Comparison of ENCODE assay signal across 19 cellular contexts in the genomic region with DNA sequence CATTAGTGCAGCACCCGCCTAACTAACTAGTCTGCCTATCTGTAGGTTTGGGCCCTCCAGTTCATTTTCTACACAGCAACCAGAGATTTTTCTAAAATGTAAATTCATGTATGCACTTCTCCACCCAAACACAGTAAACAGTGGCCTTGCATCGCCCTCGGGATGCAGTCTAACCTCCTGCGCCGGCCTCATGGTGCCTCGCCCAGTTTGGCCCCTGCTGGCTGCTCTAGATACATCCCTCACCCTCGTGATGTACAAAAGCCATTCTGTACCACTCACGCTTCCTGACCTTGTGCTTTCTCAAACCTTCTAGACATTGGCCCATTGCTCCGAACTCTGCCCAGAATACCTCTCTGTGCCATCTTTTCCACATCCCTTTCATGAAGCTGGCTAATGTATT. TPM values are rescaled to one million over a fixed set of nuclear protein-coding genes. Genes with fewer than 3 reads are reported as not detected.
DNase-seq lines count a peak whose midpoint lies in the region; ATAC-seq, FAIRE-seq and TF ChIP-seq lines count a peak whose summit lies in the region.
"Had no signal": no experiment of that assay in that cellular context is flagged by ENCODE, and none has a peak within 500 bp of the region (broad histone marks: within the 10 kb centered on the region; RNA-seq: fewer than 3 reads in every experiment).

No MANE protein-coding gene starts in this region.

- no peaks in the 10 kb centered on the region for H3K9me3 ChIP-seq in RWPE2 (ENCODE audit: severe bottlenecking)
- H3K9me3 ChIP-seq in K562 (replicated peaks; ENCODE audit: control insufficient read depth, insufficient read depth, low read depth, low read length), result no peaks in the 10 kb centered on the region
- H3K9me3 ChIP-seq: HAP-1 had no signal

- TF ChIP-seq RAD21 in K562 (CRISPR knock-in tag; conservative IDR thresholded peaks at IDR 0.05 in 1 of 2, IDR thresholded peaks at IDR 0.05 in 1 of 2), result no peak

- H3K79me2 ChIP-seq in K562 (ENCODE audit: control insufficient read depth, insufficient read depth, low read length), result no peaks in the 10 kb centered on the region

- TF ChIP-seq CTCF in RWPE2 (IDR thresholded peaks at IDR 0.05; ENCODE audit: poor library complexity, severe bottlenecking) (no peak), K562 (IDR thresholded peaks at IDR 0.05 in 2 of 3, conservative IDR thresholded peaks at IDR 0.05 in 1 of 3; ENCODE audit: insufficient read depth in 2 of 3, low read depth in 1 of 3, low read length in 3 of 3) (no peak), endothelial cell (IDR thresholded peaks at IDR 0.05; ENCODE audit: unreplicated experiment) (no peak)

- H3K27ac ChIP-seq in RWPE2 (ENCODE audit: poor library complexity, severe bottlenecking) (no peak overlapping the region), K562 (ENCODE audit: extremely low read depth, low read depth, low read length) (no peak overlapping the region)
- H3K27ac ChIP-seq: GM23248 had no signal

- intact Hi-C loops in K562 (cut with micrococcal nuclease), result no loop called here

- no peak overlapping the region for H3K27ac Mint-ChIP-seq in endothelial cell (ENCODE audit: unreplicated experiment)
- H3K27ac Mint-ChIP-seq: CD4-positive, alpha-beta memory T cell; HFFc6 had no signal

- no peak for FAIRE-seq in K562 (lab: Jason Lieb, UNC)
- FAIRE-seq: GM12891, GM18507, H54 had no signal

- H3K4me3 Mint-ChIP-seq in endothelial cell (ENCODE audit: unreplicated experiment), result peak overlapping the region; percentile 1
- H3K4me3 Mint-ChIP-seq: CD4-positive, alpha-beta memory T cell; HFFc6 had no signal

- TF ChIP-seq EP300 in K562 (IDR thresholded peaks at IDR 0.05; ENCODE audit: low read length), result no peak

- no peak for ATAC-seq in RWPE2 (ENCODE audit: low read depth)
- peak; percentile 27; the same call in 1 of the 3 replicates for ATAC-seq in K562
- ATAC-seq in HG03378 (IDR thresholded peaks at IDR 0.05; ENCODE audit: unreplicated experiment), result no peak

- no peak overlapping the region for H2AFZ ChIP-seq in K562 (ENCODE audit: low read depth, low read length)
- H2AFZ ChIP-seq: GM23248 had no signal

- H3K36me3 ChIP-seq in RWPE2 (ENCODE audit: low read depth) (peaks cover 24% of the 10 kb centered on the region), K562 (ENCODE audit: control insufficient read depth, insufficient read depth, low read length) (peaks cover 13% of the 10 kb centered on the region; the same call in 2 of the 3 replicates)
- H3K36me3 ChIP-seq: HAP-1 had no signal

- H4K20me1 ChIP-seq in K562 (replicated peaks; ENCODE audit: control insufficient read depth, insufficient read depth, low read length), result no peaks in the 10 kb centered on the region

- H3K4me1 ChIP-seq in RWPE2 (ENCODE audit: insufficient read depth, poor library complexity, severe bottlenecking), result no peaks in the 10 kb centered on the region
- peaks cover 27 to 40% of the 10 kb centered on the region in 2 experiments for H3K4me1 ChIP-seq in K562 (replicated peaks in 1 of 2; ENCODE audit: control insufficient read depth in 2 of 2, insufficient read depth in 2 of 2, low read length in 2 of 2)

- no TSS peak for BruUV-seq in K562 (replicated peaks; lab: Mats Ljungman, UMichigan)

- WGBS in K562 (ENCODE audit: insufficient coverage, low coverage, missing lambda C conversion rate), result 73% methylated on average over 9 of the region's 9 CpGs

- TF ChIP-seq POLR2A in K562 (conservative IDR thresholded peaks at IDR 0.05), result no peak

- H3K9ac ChIP-seq in K562 (ENCODE audit: insufficient read depth in 1 of 2, low read depth in 2 of 2, low read length in 2 of 2), result no peak overlapping the region
- H3K9ac ChIP-seq: GM23248 had no signal

- no peak overlapping the region for H3K4me2 ChIP-seq in K562 (ENCODE audit: insufficient read depth, low read length)

- H3K27me3 ChIP-seq in RWPE2 (ENCODE audit: insufficient read depth, poor library complexity, severe bottlenecking) (no peaks in the 10 kb centered on the region), K562 (ENCODE audit: control insufficient read depth in 2 of 2, insufficient read depth in 2 of 2, low read length in 2 of 2) (no peaks in the 10 kb centered on the region)

- POLR2A ChIA-PET in K562 (lab: Yijun Ruan, JAX), result no interaction called here

- in situ Hi-C loops in K562 (cut with MboI), result no loop called here

- DNase-seq in RWPE2 (ENCODE audit: low spot score) (peak; percentile 56), K562 (ENCODE audit: extremely low read depth in 1 of 4, low spot score in 3 of 4) (peak; percentile 16 to 32 (median 24)), endothelial cell (ENCODE audit: low spot score) (no peak), hepatic stellate cell (ENCODE audit: low spot score) (no peak), H4 (ENCODE audit: low spot score) (no peak)
- DNase-seq: C1 segment of cervical spinal cord; Calu3; CD4-positive, alpha-beta memory T cell; COR-L47; DMS53; DMS79 treated with DMSO at 0.1 percent for 48 hours; GF-D8; GM23248; HFFc6 had no signal

- H3K4me3 ChIP-seq in RWPE2 (ENCODE audit: severe bottlenecking), result no peak overlapping the region
- H3K4me3 ChIP-seq in K562, result no peak overlapping the region
- H3K4me3 ChIP-seq: GM23248, HAP-1 had no signal

- no peaks in the 10 kb centered on the region for H3K9me3 Mint-ChIP-seq in endothelial cell (ENCODE audit: unreplicated experiment)
- H3K9me3 Mint-ChIP-seq: CD4-positive, alpha-beta memory T cell; HFFc6 had no signal

- peaks cover 4% of the 10 kb centered on the region for H3K9me1 ChIP-seq in K562 (ENCODE audit: control insufficient read depth, insufficient read depth, low read length)

- peaks cover 14% of the 10 kb centered on the region for H3K36me3 Mint-ChIP-seq in endothelial cell (ENCODE audit: low read depth, unreplicated experiment)

- CTCF ChIA-PET in K562 (lab: Yijun Ruan, JAX; ENCODE audit: low intra/inter-chr PET ratio), result no interaction called here

- H3K27me3 Mint-ChIP-seq in endothelial cell (ENCODE audit: unreplicated experiment), result no peaks in the 10 kb centered on the region
- H3K27me3 Mint-ChIP-seq: CD4-positive, alpha-beta memory T cell had no signal

- no peaks in the 10 kb centered on the region for H3K4me1 Mint-ChIP-seq in endothelial cell (ENCODE audit: unreplicated experiment)
- H3K4me1 Mint-ChIP-seq: CD4-positive, alpha-beta memory T cell had no signal

TF ChIP-seq in K562, 482 proteins besides CTCF, POLR2A, EP300 and RAD21:
- TF ChIP-seq, protein P1, sequence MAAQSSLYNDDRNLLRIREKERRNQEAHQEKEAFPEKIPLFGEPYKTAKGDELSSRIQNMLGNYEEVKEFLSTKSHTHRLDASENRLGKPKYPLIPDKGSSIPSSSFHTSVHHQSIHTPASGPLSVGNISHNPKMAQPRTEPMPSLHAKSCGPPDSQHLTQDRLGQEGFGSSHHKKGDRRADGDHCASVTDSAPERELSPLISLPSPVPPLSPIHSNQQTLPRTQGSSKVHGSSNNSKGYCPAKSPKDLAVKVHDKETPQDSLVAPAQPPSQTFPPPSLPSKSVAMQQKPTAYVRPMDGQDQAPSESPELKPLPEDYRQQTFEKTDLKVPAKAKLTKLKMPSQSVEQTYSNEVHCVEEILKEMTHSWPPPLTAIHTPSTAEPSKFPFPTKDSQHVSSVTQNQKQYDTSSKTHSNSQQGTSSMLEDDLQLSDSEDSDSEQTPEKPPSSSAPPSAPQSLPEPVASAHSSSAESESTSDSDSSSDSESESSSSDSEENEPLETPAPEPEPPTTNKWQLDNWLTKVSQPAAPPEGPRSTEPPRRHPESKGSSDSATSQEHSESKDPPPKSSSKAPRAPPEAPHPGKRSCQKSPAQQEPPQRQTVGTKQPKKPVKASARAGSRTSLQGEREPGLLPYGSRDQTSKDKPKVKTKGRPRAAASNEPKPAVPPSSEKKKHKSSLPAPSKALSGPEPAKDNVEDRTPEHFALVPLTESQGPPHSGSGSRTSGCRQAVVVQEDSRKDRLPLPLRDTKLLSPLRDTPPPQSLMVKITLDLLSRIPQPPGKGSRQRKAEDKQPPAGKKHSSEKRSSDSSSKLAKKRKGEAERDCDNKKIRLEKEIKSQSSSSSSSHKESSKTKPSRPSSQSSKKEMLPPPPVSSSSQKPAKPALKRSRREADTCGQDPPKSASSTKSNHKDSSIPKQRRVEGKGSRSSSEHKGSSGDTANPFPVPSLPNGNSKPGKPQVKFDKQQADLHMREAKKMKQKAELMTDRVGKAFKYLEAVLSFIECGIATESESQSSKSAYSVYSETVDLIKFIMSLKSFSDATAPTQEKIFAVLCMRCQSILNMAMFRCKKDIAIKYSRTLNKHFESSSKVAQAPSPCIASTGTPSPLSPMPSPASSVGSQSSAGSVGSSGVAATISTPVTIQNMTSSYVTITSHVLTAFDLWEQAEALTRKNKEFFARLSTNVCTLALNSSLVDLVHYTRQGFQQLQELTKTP (IDR thresholded peaks at IDR 0.05; ENCODE audit: low read depth in 1 of 2, partially characterized antibody in 2 of 2), result no peak
- TF ChIP-seq, protein P2, sequence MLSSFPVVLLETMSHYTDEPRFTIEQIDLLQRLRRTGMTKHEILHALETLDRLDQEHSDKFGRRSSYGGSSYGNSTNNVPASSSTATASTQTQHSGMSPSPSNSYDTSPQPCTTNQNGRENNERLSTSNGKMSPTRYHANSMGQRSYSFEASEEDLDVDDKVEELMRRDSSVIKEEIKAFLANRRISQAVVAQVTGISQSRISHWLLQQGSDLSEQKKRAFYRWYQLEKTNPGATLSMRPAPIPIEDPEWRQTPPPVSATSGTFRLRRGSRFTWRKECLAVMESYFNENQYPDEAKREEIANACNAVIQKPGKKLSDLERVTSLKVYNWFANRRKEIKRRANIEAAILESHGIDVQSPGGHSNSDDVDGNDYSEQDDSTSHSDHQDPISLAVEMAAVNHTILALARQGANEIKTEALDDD (IDR thresholded peaks at IDR 0.05), result peak; percentile 50; the same call in 1 of the 2 replicates

RNA-seq across cellular contexts. Expression of a gene that starts 53.8 kb away (rescaled TPM):
- total RNA-seq in K562 (2011; cell fraction: chromatin; rRNA removed; ENCODE audit: low replicate concordance), result not detected in 2 replicates
- total RNA-seq in K562 (2011; cell fraction: nucleolus; rRNA removed), result not detected in 2 replicates
- not detected in 2 replicates for total RNA-seq in K562 (2011; cell fraction: nucleoplasm; rRNA removed)
- total RNA-seq in K562 (2014; rRNA removed) (not detected in 2 replicates), K562 (2014; rRNA removed; fragmentation: Illumina TruSeq; extraction: Trizol) (not detected in 2 replicates), K562 (2015; rRNA removed; fragmentation: Illumina TruSeq; extraction: Trizol) (not detected in 2 replicates), K562 (2021) (not detected in 2 replicates), endothelial cell (ENCODE audit: unreplicated experiment) (1.6 TPM)
- polyA plus RNA-seq in K562 (2011; rRNA removed) (not detected in 2 replicates), K562 (2014; fragmentation: Illumina TruSeq; extraction: Trizol) (not detected in 2 replicates), K562 (2014; fragmentation: Nextera tagmentation; extraction: Ambion mirVana) (not detected), K562 (2014; rRNA removed) (not detected in 2 replicates)
- not detected in 2 replicates for polyA plus RNA-seq in K562 (2011; cell fraction: cytosol; rRNA removed)
- polyA plus RNA-seq in K562 (2011; cell fraction: nucleus; rRNA removed), result not detected in 2 replicates
- not detected in 2 replicates for polyA plus RNA-seq in K562 (2012)
- polyA minus RNA-seq in K562 (2011; rRNA and poly(A)+ RNA removed), result not detected in 2 replicates
- polyA minus RNA-seq in K562 (2011; cell fraction: cytosol; rRNA and poly(A)+ RNA removed), result not detected in 2 replicates
- polyA minus RNA-seq in K562 (2011; cell fraction: nucleus; rRNA and poly(A)+ RNA removed), result not detected in 2 replicates
- total RNA-seq in H4 (2014; rRNA removed; shearing (Covaris generic)), result 1.2 and 1.6 TPM in 2 replicates
- total RNA-seq: CD4-positive, alpha-beta memory T cell had no signal
- polyA plus RNA-seq: CD4-positive, alpha-beta memory T cell had no signal

Comparison
In these comparisons a context has a peak if more than half of its experiments do, and no peak if none do; other contexts are left out.
1. DNase-seq: peak in RWPE2 (single experiment) and K562 (4 of 4); none in endothelial cell (single experiment), hepatic stellate cell (single experiment) and H4 (single experiment).